ENCODE assay signal across 22 cellular contexts in the genomic region with DNA sequence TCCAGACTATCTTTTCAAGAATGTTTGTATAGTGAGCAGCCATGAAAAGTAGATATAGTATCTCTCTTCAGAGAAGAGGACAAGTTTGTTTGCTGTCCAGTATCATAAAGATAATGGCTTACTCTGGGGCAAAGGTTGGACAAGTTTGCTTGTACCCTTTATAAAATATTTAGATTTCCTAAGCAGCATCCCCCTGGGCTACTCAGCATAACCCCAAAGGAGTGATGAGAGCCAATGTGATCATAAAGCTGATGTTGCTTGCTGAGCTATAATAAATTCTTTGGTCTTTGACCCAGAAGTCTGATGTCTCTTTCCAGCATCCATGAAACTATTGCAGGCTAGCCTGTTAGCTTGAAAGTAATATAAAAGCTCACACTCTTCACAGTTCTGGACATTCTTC.
"Had no signal": no experiment of that assay in that cellular context is flagged by ENCODE, and none has a peak within 500 bp of the region (broad histone marks: within the 10 kb centered on the region; RNA-seq: fewer than 3 reads in every experiment).

No MANE protein-coding gene starts in this region.

- ATAC-seq: esophagus mucosa; heart right ventricle; left lobe of liver; mucosa of descending colon; natural killer cell treated with Interleukin-12 subunit alpha and Interleukin-12 subunit beta and Interleukin-15 and Interleukin-18, amount 100 ng/mL, for 72 hours; sciatic nerve; stimulated activated memory B cell treated with anti-CD40 and anti-IgM and Interleukin-4, amounts not matched to agents 10 μg/mL and 1 μg/mL and 100 μg/mL, for 72 hours; stimulated activated naive CD8-positive, alpha-beta T cell treated with anti-CD3 and anti-CD28 coated beads, Interleukin-15, Interleukin-2, amounts not matched to agents 100 U/mL and 50 U/mL, for 24 hours; upper lobe of right lung had no signal

- H2AFZ ChIP-seq: parathyroid adenoma had no signal

- H3K79me2 ChIP-seq: parathyroid adenoma had no signal

- H3K4me3 ChIP-seq: colonic mucosa, heart right ventricle, mucosa of descending colon, transverse colon, upper lobe of right lung, vagina had no signal

- H3K9ac ChIP-seq: parathyroid adenoma had no signal

- H3K9me3 ChIP-seq: colonic mucosa, upper lobe of right lung, vagina had no signal

- H3K36me3 ChIP-seq: colonic mucosa, heart right ventricle, transverse colon, upper lobe of right lung, vagina had no signal

- H3K4me1 ChIP-seq: colonic mucosa, parathyroid adenoma, transverse colon, upper lobe of right lung, vagina had no signal

- H3K27me3 ChIP-seq: colonic mucosa, heart right ventricle, transverse colon, upper lobe of right lung, vagina had no signal

- H3K27ac ChIP-seq: colonic mucosa, epithelial cell of prostate, heart right ventricle, parathyroid adenoma, transverse colon, upper lobe of right lung, vagina had no signal

- DNase-seq: colonic mucosa; effector CD8-positive, alpha-beta T cell; endodermal cell; foreskin melanocyte; glutamatergic neuron; heart right ventricle; mesenchymal stem cell; mucosa of descending colon; naive B cell; stimulated activated CD4-positive, alpha-beta T cell treated with anti-CD3 and anti-CD28 coated beads, Interleukin-4, amount 100 ng/mL, for 4 hours; stimulated activated naive CD8-positive, alpha-beta T cell treated with anti-CD3 and anti-CD28 coated beads, Interleukin-15, Interleukin-2, amounts not matched to agents 100 U/mL and 50 U/mL, for 24 hours; transverse colon; upper lobe of right lung had no signal

- FAIRE-seq: keratinocyte had no signal
